ENCODE assay signal across 15 cellular contexts in genomic region chr22:38325575-38325974, GRCh38.
"Had no signal": no experiment of that assay in that cellular context is flagged by ENCODE, and none has a peak within 500 bp of the region (broad histone marks: within the 10 kb centered on the region; RNA-seq: fewer than 3 reads in every experiment).

No MANE protein-coding gene starts in this region.

- H3K4me1 ChIP-seq: spleen had no signal

- DNase-seq: activated B cell treated with CpG ODN at 0.5 μM for 24 hours; activated CD4-positive, alpha-beta memory T cell treated with anti-CD3 and anti-CD28 coated beads for 36 hours; activated CD4-positive, alpha-beta T cell treated with anti-CD3 and anti-CD28 coated beads for 4 hours; activated naive CD4-positive, alpha-beta T cell; activated naive CD8-positive, alpha-beta T cell treated with anti-CD3 and anti-CD28 coated beads for 36 hours; activated T-cell treated with anti-CD3 and anti-CD28 coated beads for 4 hours; amniotic stem cell; effector memory CD4-positive, alpha-beta T cell; left ventricle myocardium superior; naive thymus-derived CD8-positive, alpha-beta T cell; retina; spleen; stimulated activated naive B cell treated with anti-CD40 and anti-IgM and Interleukin-4, amounts not matched to agents 10 μg/mL and 1 μg/mL and 100 μg/mL, for 72 hours; T-cell had no signal

- H3K27ac ChIP-seq: neutrophil, spleen had no signal

- H3K36me3 ChIP-seq: neutrophil, spleen had no signal

- H3K9me3 ChIP-seq: neutrophil, spleen had no signal

- H3K27me3 ChIP-seq: neutrophil had no signal

- H3K4me3 ChIP-seq: spleen had no signal
